26 cellular contexts compared by ENCODE assay signal in the genomic region with DNA sequence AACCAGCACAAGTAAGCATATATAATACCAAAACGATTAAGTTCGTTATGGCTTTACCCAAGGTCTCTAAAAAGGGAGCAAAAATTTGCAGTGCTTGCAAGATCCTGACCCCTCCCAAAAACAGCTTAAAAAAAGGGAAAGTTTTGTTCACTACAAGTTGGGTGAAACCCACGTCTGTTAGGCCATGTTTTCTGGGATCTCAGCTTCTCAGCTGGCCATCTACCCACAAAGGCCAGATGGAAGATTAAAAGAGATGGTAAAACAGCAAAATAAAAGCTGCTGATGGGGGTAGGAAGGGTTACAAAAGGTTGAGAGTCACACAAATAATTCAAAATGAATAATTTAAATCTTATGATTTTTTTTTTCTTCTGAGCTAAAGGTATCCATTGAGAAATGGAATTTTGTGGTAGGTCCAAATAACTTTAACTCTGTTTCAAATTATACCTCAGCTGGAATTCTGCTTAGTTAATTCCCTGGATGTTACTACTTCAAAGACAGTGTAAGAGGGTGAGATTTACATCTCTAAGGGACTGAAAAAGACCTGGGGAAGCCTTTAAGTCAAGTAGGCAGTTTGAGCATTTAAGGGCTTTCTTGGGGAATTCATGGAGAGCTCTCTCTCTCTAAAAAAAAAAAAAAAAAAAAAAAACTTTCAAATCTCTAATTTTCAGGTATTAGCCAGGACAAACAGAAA.
DNase-seq lines count a peak whose midpoint lies in the region; ATAC-seq, FAIRE-seq and TF ChIP-seq lines count a peak whose summit lies in the region.
"Had no signal": no experiment of that assay in that cellular context is flagged by ENCODE, and none has a peak within 500 bp of the region (broad histone marks: within the 10 kb centered on the region; RNA-seq: fewer than 3 reads in every experiment).

No MANE protein-coding gene starts in this region.

- no peak for TF ChIP-seq CTCF in GM23338 (conservative IDR thresholded peaks at IDR 0.05; ENCODE audit: low read depth in 2 of 2)
- TF ChIP-seq CTCF in H1 (IDR thresholded peaks at IDR 0.05; ENCODE audit: control extremely low read depth in 1 of 3, insufficient read depth in 1 of 3, low read depth in 1 of 3, low read length in 3 of 3), result no peak
- no peak for TF ChIP-seq CTCF in prostate gland (IDR thresholded peaks at IDR 0.05)
- TF ChIP-seq CTCF in spleen (IDR thresholded peaks at IDR 0.05 in 8 of 11, conservative IDR thresholded peaks at IDR 0.05 in 3 of 11), result no peak

- no peaks in the 10 kb centered on the region for H3K79me2 ChIP-seq in GM23338 (replicated peaks; ENCODE audit: insufficient read depth)
- H3K79me2 ChIP-seq in H1 (ENCODE audit: control insufficient read depth in 1 of 2, insufficient read depth in 2 of 2, low read length in 2 of 2), result no peaks in the 10 kb centered on the region

- POLR2A ChIA-PET in H1 (lab: Charles Lee; ENCODE audit: partially characterized antibody), result interaction anchor here (0.6 to 0.7 kb wide), 2 partner anchors 25 to 55 kb away, joined by 4 to 5 read pairs; no protein-coding TSS in a partner anchor

- TF ChIP-seq EP300 in H1 (IDR thresholded peaks at IDR 0.05; ENCODE audit: borderline replicate concordance in 1 of 2, low read depth in 2 of 2, low read length in 2 of 2), result no peak; a peak in 1 of 3 replicates

- H2BK12ac ChIP-seq in H1 (ENCODE audit: low read depth, low read length), result no peak overlapping the region; the same call in 1 of the 2 replicates

- H4K8ac ChIP-seq in H1 (ENCODE audit: extremely low read depth, insufficient read depth, low read length), result no peak overlapping the region

- intact Hi-C loops in activated T-helper 2 cell treated with anti-CD3 and anti-CD28 coated beads, Interferon-gamma antibody, Interleukin-2, Interleukin-4, amounts not matched to agents 10 μg/mL and 5 μg/mL and 100 μg/mL, durations not matched to agents 14 hours and 24 hours and 36 hours (cut with micrococcal nuclease), result no loop called here
- intact Hi-C loops in prostate gland (cut with DNase I) (no loop called here), spleen (cut with DNase I; ENCODE audit: low total_unique reads) (no loop called here)

- DNase-seq in GM23338 (ENCODE audit: low spot score), result peak; percentile 81
- DNase-seq in H1 (ENCODE audit: low read depth in 1 of 2, low spot score in 2 of 2), result no peak
- peak; percentile 41 for DNase-seq in iPS-NIHi11 (ENCODE audit: low spot score)
- DNase-seq in activated T-helper 2 cell treated with anti-CD3 and anti-CD28 coated beads, Interferon-gamma antibody, Interleukin-2, Interleukin-4, amounts not matched to agents 10 μg/mL and 5 μg/mL and 100 μg/mL, durations not matched to agents 14 hours and 24 hours and 36 hours (ENCODE audit: low spot score), result no peak
- no peak for DNase-seq in prostate gland (ENCODE audit: low spot score)
- DNase-seq in cerebellar nuclear complex (lab: John Stamatoyannopoulos, UW), result no peak
- no peak for DNase-seq in spleen
- DNase-seq: BE2C; DND-41; HFFc6; MM.1S; NCI-H1048; NCI-H1417 treated with DMSO at 0.1 percent for 48 hours; NCI-H187; NCI-H2107; NCI-H2227 treated with DMSO at 0.1 percent for 48 hours; NCI-H510A treated with DMSO at 0.1 percent for 48 hours; NCI-H748 treated with DMSO at 0.1 percent for 48 hours; NK-92 treated with Interleukin-12 subunit alpha and Interleukin-12 subunit beta, amount 100 ng/mL, for 24 hours had no signal

- no peak overlapping the region for H3K4ac ChIP-seq in H1 (replicated peaks; ENCODE audit: insufficient read length, low read depth, low read length)

- peak overlapping the region; percentile 50 for H3K4me3 Mint-ChIP-seq in GM23338
- no peak overlapping the region for H3K4me3 Mint-ChIP-seq in activated T-helper 2 cell treated with anti-CD3 and anti-CD28 coated beads, Interferon-gamma antibody, Interleukin-2, Interleukin-4, amounts not matched to agents 10 μg/mL and 5 μg/mL and 100 μg/mL, durations not matched to agents 14 hours and 24 hours and 36 hours (ENCODE audit: low read depth)
- H3K4me3 Mint-ChIP-seq: HFFc6 had no signal

- H3K9ac ChIP-seq in HUES6 (ENCODE audit: low read length) (no peak overlapping the region), H1 (replicated peaks in 1 of 4; ENCODE audit: extremely low read depth in 1 of 4, low read depth in 3 of 4, low read length in 3 of 4) (no peak overlapping the region)

- H3K23me2 ChIP-seq in H1 (ENCODE audit: low read depth, low read length), result no peaks in the 10 kb centered on the region

- H3K9me2 ChIP-seq in GM23338 (ENCODE audit: insufficient read depth), result no peaks in the 10 kb centered on the region

- no peak overlapping the region for H2BK20ac ChIP-seq in H1 (ENCODE audit: low read length)

- H3K27ac ChIP-seq in GM23338 (ENCODE audit: low read depth), result peak overlapping the region; percentile 56; the same call in 1 of the 2 replicates
- peak overlapping the region; percentile 85; the same call in 1 of the 2 replicates for H3K27ac ChIP-seq in HUES6 (ENCODE audit: low read depth, low read length)
- no peak overlapping the region for H3K27ac ChIP-seq in H1 (ENCODE audit: low read depth, low read length)
- H3K27ac ChIP-seq in prostate gland, result no peak overlapping the region
- no peak overlapping the region for H3K27ac ChIP-seq in spleen
- H3K27ac ChIP-seq: A549 had no signal

- H3K27ac Mint-ChIP-seq in GM23338, result no peak overlapping the region; the same call in 1 of the 2 replicates
- H3K27ac Mint-ChIP-seq in activated T-helper 2 cell treated with anti-CD3 and anti-CD28 coated beads, Interferon-gamma antibody, Interleukin-2, Interleukin-4, amounts not matched to agents 10 μg/mL and 5 μg/mL and 100 μg/mL, durations not matched to agents 14 hours and 24 hours and 36 hours, result no peak overlapping the region
- H3K27ac Mint-ChIP-seq: HFFc6 had no signal

- H3K56ac ChIP-seq in H1 (replicated peaks; ENCODE audit: insufficient read length, low read depth, low read length), result no peak overlapping the region

- H4K91ac ChIP-seq in H1 (replicated peaks; ENCODE audit: insufficient read length, low read length), result no peak overlapping the region

- no peaks in the 10 kb centered on the region for H3K79me1 ChIP-seq in H1 (ENCODE audit: low read depth, low read length)

- CTCF ChIA-PET in H1 (lab: Charles Lee; ENCODE audit: partially characterized antibody), result interaction anchor here (0.6 to 2.1 kb wide), 7 partner anchors 30 to 744 kb away, joined by 3 to 9 read pairs (median 5); no protein-coding TSS in a partner anchor

- H3K9me3 ChIP-seq in HUES6 (ENCODE audit: control insufficient read depth, insufficient read depth, low read depth, low read length) (no peaks in the 10 kb centered on the region), H1 (ENCODE audit: insufficient read depth in 2 of 2, low read depth in 1 of 2, low read length in 1 of 2) (no peaks in the 10 kb centered on the region), prostate gland (no peaks in the 10 kb centered on the region), spleen (no peaks in the 10 kb centered on the region)
- H3K9me3 ChIP-seq: A549, BE2C had no signal

- H4K5ac ChIP-seq in H1 (ENCODE audit: insufficient read length, low read depth, low read length), result peak overlapping the region; percentile 61

- WGBS in H1 (ENCODE audit: extremely low coverage in 1 of 2, insufficient coverage in 1 of 2, insufficient read length in 1 of 2, insufficient replicate concordance in 2 of 2, low coverage in 1 of 2, low lambda C conversion rate in 2 of 2, missing lambda C conversion rate in 1 of 2), 2 experiments, result 34% methylated on average over 3 of the region's 3 CpGs; no CpG with 5 or more reads in 1 of the 2 experiments
- 69% methylated on average over 3 of the region's 3 CpGs for WGBS in prostate gland
- WGBS in spleen, 5 donors, result 50 to 85% (median 62%) methylated on average over 3 of the region's 3 CpGs

- TF ChIP-seq POLR2A in H1 (IDR thresholded peaks at IDR 0.05; ENCODE audit: control extremely low read depth in 1 of 2, low read depth in 2 of 2, low read length in 2 of 2) (no peak), prostate gland (IDR thresholded peaks at IDR 0.05) (no peak), spleen (IDR thresholded peaks at IDR 0.05) (no peak)

- H3K4me2 ChIP-seq in GM23338 (peak overlapping the region; percentile 70), H1 (ENCODE audit: insufficient read depth in 1 of 2, low read depth in 2 of 2, low read length in 2 of 2) (peak overlapping the region; percentile 30 to 42; a peak in 3 of 4 replicates)
- H3K4me2 ChIP-seq: A549 had no signal

- H2BK5ac ChIP-seq in H1 (ENCODE audit: low read depth, low read length), result no peak overlapping the region; the same call in 1 of the 2 replicates

- peak; percentile 42 for FAIRE-seq in H1 (lab: Jason Lieb, UNC)
- FAIRE-seq: A549, GM12891, H54, HepG2, K562 had no signal

- peak overlapping the region; percentile 34 for H3K4me3 ChIP-seq in GM23338
- peak overlapping the region; percentile 24; the same call in 1 of the 2 replicates for H3K4me3 ChIP-seq in HUES6 (ENCODE audit: low read depth, low read length)
- peak overlapping the region in 1 of 4 experiments; percentile 23; a peak in 1 of 8 replicates for H3K4me3 ChIP-seq in H1 (ENCODE audit: extremely low read depth in 1 of 4, insufficient read depth in 2 of 4, low read depth in 3 of 4, low read length in 4 of 4)
- H3K4me3 ChIP-seq in prostate gland, result no peak overlapping the region
- no peak overlapping the region for H3K4me3 ChIP-seq in spleen
- H3K4me3 ChIP-seq: A549, K562 had no signal

- no peaks in the 10 kb centered on the region for H3F3A ChIP-seq in GM23338 (replicated peaks; ENCODE audit: low read depth)

- H2AFZ ChIP-seq in GM23338 (no peak overlapping the region), H1 (ENCODE audit: low read length) (no peak overlapping the region)

- H3K36me3 Mint-ChIP-seq in GM23338 (ENCODE audit: low read depth), result no peaks in the 10 kb centered on the region
- no peaks in the 10 kb centered on the region for H3K36me3 Mint-ChIP-seq in activated T-helper 2 cell treated with anti-CD3 and anti-CD28 coated beads, Interferon-gamma antibody, Interleukin-2, Interleukin-4, amounts not matched to agents 10 μg/mL and 5 μg/mL and 100 μg/mL, durations not matched to agents 14 hours and 24 hours and 36 hours (ENCODE audit: low read depth)

- H3K4me1 ChIP-seq in GM23338 (ENCODE audit: insufficient read depth) (peaks cover 42% of the 10 kb centered on the region), HUES6 (ENCODE audit: control insufficient read depth, insufficient read depth, low read length) (peaks cover 31% of the 10 kb centered on the region), H1 (replicated peaks in 1 of 4; ENCODE audit: control insufficient read depth in 3 of 4, insufficient read depth in 4 of 4, low read length in 3 of 4) (peaks cover 0 to 9% (median 7%) of the 10 kb centered on the region in 4 experiments; a peak in 4 of 7 replicates), prostate gland (replicated peaks) (no peaks in the 10 kb centered on the region), spleen (no peaks in the 10 kb centered on the region)
- H3K4me1 ChIP-seq: A549, BE2C had no signal

- H2BK15ac ChIP-seq in H1 (ENCODE audit: low read length), result no peak overlapping the region

- H3K14ac ChIP-seq in H1 (ENCODE audit: insufficient read length), result no peak overlapping the region

- H3K36me3 ChIP-seq in GM23338 (ENCODE audit: insufficient read depth) (no peaks in the 10 kb centered on the region), HUES6 (ENCODE audit: control insufficient read depth, insufficient read depth, low read length) (no peaks in the 10 kb centered on the region), H1 (ENCODE audit: control insufficient read depth in 2 of 4, insufficient read depth in 4 of 4, low read length in 3 of 4) (no peaks in the 10 kb centered on the region), prostate gland (no peaks in the 10 kb centered on the region), spleen (no peaks in the 10 kb centered on the region)
- H3K36me3 ChIP-seq: BE2C had no signal

- no peak overlapping the region for H2AK5ac ChIP-seq in H1 (ENCODE audit: low read depth, low read length)

- H3K27me3 ChIP-seq in GM23338 (ENCODE audit: insufficient read depth) (no peaks in the 10 kb centered on the region), HUES6 (ENCODE audit: control insufficient read depth, insufficient read depth, low read length) (no peaks in the 10 kb centered on the region), H1 (replicated peaks in 1 of 4; ENCODE audit: control insufficient read depth in 3 of 4, extremely low read depth in 1 of 4, insufficient read depth in 3 of 4, low read length in 3 of 4) (no peaks in the 10 kb centered on the region), prostate gland (replicated peaks; ENCODE audit: insufficient read depth) (no peaks in the 10 kb centered on the region), spleen (replicated peaks in 1 of 7) (no peaks in the 10 kb centered on the region)
- H3K27me3 ChIP-seq: BE2C had no signal

- peak overlapping the region; percentile 60; the same call in 1 of the 2 replicates for H3K18ac ChIP-seq in H1 (ENCODE audit: extremely low read depth, low read length)

- peaks cover 44% of the 10 kb centered on the region for H3K4me1 Mint-ChIP-seq in GM23338
- no peaks in the 10 kb centered on the region for H3K4me1 Mint-ChIP-seq in activated T-helper 2 cell treated with anti-CD3 and anti-CD28 coated beads, Interferon-gamma antibody, Interleukin-2, Interleukin-4, amounts not matched to agents 10 μg/mL and 5 μg/mL and 100 μg/mL, durations not matched to agents 14 hours and 24 hours and 36 hours (ENCODE audit: low read depth)

- H4K20me1 ChIP-seq in GM23338 (replicated peaks; ENCODE audit: insufficient read depth), result no peaks in the 10 kb centered on the region
- no peaks in the 10 kb centered on the region for H4K20me1 ChIP-seq in H1 (replicated peaks in 1 of 2; ENCODE audit: control insufficient read depth in 1 of 2, insufficient read depth in 2 of 2, low read length in 2 of 2)

- H3K27me3 Mint-ChIP-seq in GM23338 (ENCODE audit: insufficient read depth, low read depth, poor library complexity), result peaks cover 3% of the 10 kb centered on the region
- H3K27me3 Mint-ChIP-seq in activated T-helper 2 cell treated with anti-CD3 and anti-CD28 coated beads, Interferon-gamma antibody, Interleukin-2, Interleukin-4, amounts not matched to agents 10 μg/mL and 5 μg/mL and 100 μg/mL, durations not matched to agents 14 hours and 24 hours and 36 hours (ENCODE audit: low read depth), result no peaks in the 10 kb centered on the region

- H2BK120ac ChIP-seq in H1 (replicated peaks; ENCODE audit: low read depth, low read length), result peak overlapping the region; percentile 90

- no peaks in the 10 kb centered on the region for H3K9me3 Mint-ChIP-seq in GM23338
- no peaks in the 10 kb centered on the region for H3K9me3 Mint-ChIP-seq in activated T-helper 2 cell treated with anti-CD3 and anti-CD28 coated beads, Interferon-gamma antibody, Interleukin-2, Interleukin-4, amounts not matched to agents 10 μg/mL and 5 μg/mL and 100 μg/mL, durations not matched to agents 14 hours and 24 hours and 36 hours
- H3K9me3 Mint-ChIP-seq: HFFc6 had no signal

- TF ChIP-seq RAD21 in H1 (IDR thresholded peaks at IDR 0.05 in 1 of 2, conservative IDR thresholded peaks at IDR 0.05 in 1 of 2; ENCODE audit: low read depth in 2 of 2, low read length in 2 of 2), result no peak

- no peak overlapping the region for H3K23ac ChIP-seq in H1 (ENCODE audit: insufficient read length)

- peak; percentile 95 for ATAC-seq in GM23338
- ATAC-seq: A549, HepG2, K562, Right ventricle myocardium inferior had no signal

Comparison
In these comparisons a context has a peak if more than half of its experiments do, and no peak if none do; other contexts are left out.
1. DNase-seq: peak in GM23338 (single experiment) and iPS-NIHi11 (single experiment); none in H1 (0 of 2), activated T-helper 2 cell treated with anti-CD3 and anti-CD28 coated beads, Interferon-gamma antibody, Interleukin-2, Interleukin-4, amounts not matched to agents 10 μg/mL and 5 μg/mL and 100 μg/mL, durations not matched to agents 14 hours and 24 hours and 36 hours (single experiment), prostate gland (single experiment), cerebellar nuclear complex (0 of 2) and spleen (single experiment).
2. H3K27ac ChIP-seq: peak in GM23338 (single experiment) and HUES6 (single experiment); none in H1 (single experiment), prostate gland (0 of 2) and spleen (0 of 8).
3. H3K4me3 ChIP-seq: peak in GM23338 (single experiment) and HUES6 (single experiment); none in prostate gland (0 of 2) and spleen (0 of 8).